Comparison of ENCODE assay signal across 32 cellular contexts in the genomic region with DNA sequence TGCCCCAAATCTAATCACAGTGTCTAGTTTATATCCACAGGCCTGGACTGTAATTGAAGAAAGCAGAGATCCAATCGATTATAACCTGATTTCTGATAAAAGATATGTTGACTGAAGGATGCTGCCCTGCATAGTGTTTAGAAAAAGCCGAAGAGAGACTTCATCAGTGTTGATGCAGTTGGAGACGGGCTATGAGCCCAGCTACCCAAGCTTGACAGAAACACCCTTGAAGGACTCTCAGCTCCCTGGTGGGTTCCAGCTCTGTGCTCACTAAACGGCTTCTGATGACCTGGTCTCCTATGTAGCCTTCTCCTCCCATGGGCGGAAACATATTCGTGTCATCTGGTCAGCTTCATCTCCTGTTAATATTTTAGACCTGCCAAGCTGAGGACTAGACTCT.
"Had no signal": no experiment of that assay in that cellular context is flagged by ENCODE, and none has a peak within 500 bp of the region (broad histone marks: within the 10 kb centered on the region; RNA-seq: fewer than 3 reads in every experiment).

No MANE protein-coding gene starts in this region.

- H3K27ac Mint-ChIP-seq: activated CD4-positive, alpha-beta memory T cell treated with anti-CD3 and anti-CD28 coated beads for 36 hours; activated CD4-positive, alpha-beta T cell treated with anti-CD3 and anti-CD28 coated beads for 36 hours; activated CD4-positive, alpha-beta T cell treated with anti-CD3 and anti-CD28 coated beads, Interleukin-2, amount 10 ng/mL, durations not matched to agents 24 days and 14 days; activated CD8-positive, alpha-beta memory T cell treated with anti-CD3 and anti-CD28 coated beads, Interleukin-2, amount 10 ng/mL, durations not matched to agents 7 days and 5 days; activated CD8-positive, alpha-beta T cell treated with anti-CD3 and anti-CD28 coated beads, Interleukin-2, amount 10 ng/mL, durations not matched to agents 7 days and 5 days; activated naive CD4-positive, alpha-beta T cell treated with anti-CD3 and anti-CD28 coated beads for 36 hours; activated naive CD4-positive, alpha-beta T cell treated with anti-CD3 and anti-CD28 coated beads, Interleukin-2, amount 50 U/mL, for 24 hours; activated naive CD8-positive, alpha-beta T cell treated with anti-CD3 and anti-CD28 coated beads for 36 hours; activated naive CD8-positive, alpha-beta T cell treated with anti-CD3 and anti-CD28 coated beads, Interleukin-2, amount 50 U/mL, for 24 hours; activated T-helper 1 cell treated with anti-CD3 and anti-CD28 coated beads, Interleukin-12 subunit alpha, Interleukin-12 subunit beta, Interleukin-2, Interleukin-4 antibody, amounts not matched to agents 30 ng/mL and 10 ng/mL and 1 ng/mL, durations not matched to agents 14 hours and 24 hours and 36 hours; activated T-helper 2 cell treated with anti-CD3 and anti-CD28 coated beads, Interferon-gamma antibody, Interleukin-2, Interleukin-4, amounts not matched to agents 10 μg/mL and 5 μg/mL and 100 μg/mL, durations not matched to agents 14 hours and 24 hours and 36 hours; effector memory CD8-positive, alpha-beta T cell; T-cell; T-helper 1 cell treated with Interleukin-12 subunit alpha and Interleukin-12 subunit beta and Interleukin-4 antibody, amounts not matched to agents 30 μg/mL and 1 μg/mL, for 36 hours had no signal

- H3K9me3 ChIP-seq: adrenal gland, body of pancreas had no signal

- H3K36me3 Mint-ChIP-seq: activated CD8-positive, alpha-beta memory T cell treated with anti-CD3 and anti-CD28 coated beads, Interleukin-2, amount 10 ng/mL, durations not matched to agents 7 days and 5 days; T-cell had no signal

- H3K4me3 Mint-ChIP-seq: activated CD4-positive, alpha-beta memory T cell treated with anti-CD3 and anti-CD28 coated beads for 36 hours; activated CD4-positive, alpha-beta T cell treated with anti-CD3 and anti-CD28 coated beads for 36 hours; activated CD4-positive, alpha-beta T cell treated with anti-CD3 and anti-CD28 coated beads, Interleukin-2, amount 10 ng/mL, durations not matched to agents 24 days and 14 days; activated CD8-positive, alpha-beta memory T cell treated with anti-CD3 and anti-CD28 coated beads, Interleukin-2, amount 10 ng/mL, durations not matched to agents 7 days and 5 days; activated CD8-positive, alpha-beta T cell treated with anti-CD3 and anti-CD28 coated beads, Interleukin-2, amount 10 ng/mL, durations not matched to agents 7 days and 5 days; activated naive CD4-positive, alpha-beta T cell treated with anti-CD3 and anti-CD28 coated beads for 36 hours; activated naive CD4-positive, alpha-beta T cell treated with anti-CD3 and anti-CD28 coated beads, Interleukin-2, amount 50 U/mL, for 24 hours; activated naive CD8-positive, alpha-beta T cell treated with anti-CD3 and anti-CD28 coated beads for 36 hours; activated naive CD8-positive, alpha-beta T cell treated with anti-CD3 and anti-CD28 coated beads, Interleukin-2, amount 50 U/mL, for 24 hours; activated T-helper 1 cell treated with anti-CD3 and anti-CD28 coated beads, Interleukin-12 subunit alpha, Interleukin-12 subunit beta, Interleukin-2, Interleukin-4 antibody, amounts not matched to agents 30 ng/mL and 10 ng/mL and 1 ng/mL, durations not matched to agents 14 hours and 24 hours and 36 hours; effector memory CD8-positive, alpha-beta T cell; T-cell; T-helper 1 cell treated with Interleukin-12 subunit alpha and Interleukin-12 subunit beta and Interleukin-4 antibody, amounts not matched to agents 30 μg/mL and 1 μg/mL, for 36 hours had no signal

- DNase-seq: activated CD4-positive, alpha-beta memory T cell treated with anti-CD3 and anti-CD28 coated beads for 36 hours; activated CD4-positive, alpha-beta T cell treated with anti-CD3 and anti-CD28 coated beads for 36 hours; activated CD4-positive, alpha-beta T cell treated with anti-CD3 and anti-CD28 coated beads, Interleukin-2, amount 10 ng/mL, durations not matched to agents 24 days and 14 days; activated CD4-positive, CD25-positive, alpha-beta regulatory T cell; activated CD4-positive, CD25-positive, alpha-beta regulatory T cell treated with anti-CD3 and anti-CD28 coated beads, Interleukin-2, amount 50 U/mL, for 72 hours; activated CD8-positive, alpha-beta memory T cell treated with anti-CD3 and anti-CD28 coated beads, Interleukin-2, amount 10 ng/mL, durations not matched to agents 7 days and 5 days; activated CD8-positive, alpha-beta memory T cell treated with anti-CD3 and anti-CD28 coated beads, Interleukin-2, amount 50 U/mL, for 4 hours; activated CD8-positive, alpha-beta T cell treated with anti-CD3 and anti-CD28 coated beads, Interleukin-2, amount 10 ng/mL, durations not matched to agents 7 days and 5 days; activated effector memory CD4-positive, alpha-beta T cell treated with anti-CD3 and anti-CD28 coated beads, Interleukin-2, amount 50 U/mL, for 16 hours; activated naive CD4-positive, alpha-beta T cell treated with anti-CD3 and anti-CD28 coated beads for 36 hours; activated naive CD8-positive, alpha-beta T cell treated with anti-CD3 and anti-CD28 coated beads for 36 hours; activated naive CD8-positive, alpha-beta T cell treated with anti-CD3 and anti-CD28 coated beads, Interleukin-2, amount 50 U/mL, for 24 hours; activated T-cell treated with anti-CD3 and anti-CD28 coated beads, Interleukin-2, amount 50 U/mL, for 1 hour; activated T-cell treated with anti-CD3 and anti-CD28 coated beads, Interleukin-2, amount 50 U/mL, for 48 hours; adrenal gland; amygdala; aorta; body of pancreas; caudate nucleus; cortex of kidney; dermis blood vessel endothelial cell; effector CD4-positive, alpha-beta T cell; effector memory CD8-positive, alpha-beta T cell; foreskin fibroblast; T-cell had no signal

- FAIRE-seq: colon, endometrium, frontal cortex had no signal

- H3K4me3 ChIP-seq: adrenal gland, body of pancreas had no signal

- H3K27me3 ChIP-seq: adrenal gland, body of pancreas had no signal

- H3K27ac ChIP-seq: adrenal gland, body of pancreas had no signal

- H3K4me1 ChIP-seq: adrenal gland had no signal

- H3K9me3 Mint-ChIP-seq: activated CD4-positive, alpha-beta memory T cell treated with anti-CD3 and anti-CD28 coated beads for 36 hours; activated CD4-positive, alpha-beta T cell treated with anti-CD3 and anti-CD28 coated beads, Interleukin-2, amount 10 ng/mL, durations not matched to agents 24 days and 14 days; activated naive CD4-positive, alpha-beta T cell treated with anti-CD3 and anti-CD28 coated beads for 36 hours; activated naive CD4-positive, alpha-beta T cell treated with anti-CD3 and anti-CD28 coated beads, Interleukin-2, amount 50 U/mL, for 24 hours; activated naive CD8-positive, alpha-beta T cell treated with anti-CD3 and anti-CD28 coated beads for 36 hours; activated naive CD8-positive, alpha-beta T cell treated with anti-CD3 and anti-CD28 coated beads, Interleukin-2, amount 50 U/mL, for 24 hours; activated T-helper 1 cell treated with anti-CD3 and anti-CD28 coated beads, Interleukin-12 subunit alpha, Interleukin-12 subunit beta, Interleukin-2, Interleukin-4 antibody, amounts not matched to agents 30 ng/mL and 10 ng/mL and 1 ng/mL, durations not matched to agents 14 hours and 24 hours and 36 hours; activated T-helper 2 cell treated with anti-CD3 and anti-CD28 coated beads, Interferon-gamma antibody, Interleukin-2, Interleukin-4, amounts not matched to agents 10 μg/mL and 5 μg/mL and 100 μg/mL, durations not matched to agents 14 hours and 24 hours and 36 hours; effector memory CD8-positive, alpha-beta T cell; T-cell; T-helper 1 cell treated with Interleukin-12 subunit alpha and Interleukin-12 subunit beta and Interleukin-4 antibody, amounts not matched to agents 30 μg/mL and 1 μg/mL, for 36 hours had no signal

- H3K27me3 Mint-ChIP-seq: activated CD4-positive, alpha-beta memory T cell treated with anti-CD3 and anti-CD28 coated beads for 36 hours; activated CD4-positive, alpha-beta T cell treated with anti-CD3 and anti-CD28 coated beads for 36 hours; activated CD4-positive, alpha-beta T cell treated with anti-CD3 and anti-CD28 coated beads, Interleukin-2, amount 10 ng/mL, durations not matched to agents 24 days and 14 days; activated CD8-positive, alpha-beta memory T cell treated with anti-CD3 and anti-CD28 coated beads, Interleukin-2, amount 10 ng/mL, durations not matched to agents 7 days and 5 days; activated naive CD4-positive, alpha-beta T cell treated with anti-CD3 and anti-CD28 coated beads, Interleukin-2, amount 50 U/mL, for 24 hours; activated naive CD8-positive, alpha-beta T cell treated with anti-CD3 and anti-CD28 coated beads for 36 hours; activated naive CD8-positive, alpha-beta T cell treated with anti-CD3 and anti-CD28 coated beads, Interleukin-2, amount 50 U/mL, for 24 hours; effector memory CD8-positive, alpha-beta T cell; T-cell had no signal

- H3K36me3 ChIP-seq: adrenal gland had no signal
